15 cellular contexts compared by ENCODE assay signal in genomic region chr2:225765845-225766244, GRCh38.
"Had no signal": no experiment of that assay in that cellular context is flagged by ENCODE, and none has a peak within 500 bp of the region (broad histone marks: within the 10 kb centered on the region; RNA-seq: fewer than 3 reads in every experiment).

No MANE protein-coding gene starts in this region.

- H3K4me1 ChIP-seq: gastrocnemius medialis had no signal

- H3K36me3 ChIP-seq: gastrocnemius medialis had no signal

- DNase-seq: activated CD4-positive, alpha-beta T cell treated with anti-CD3 and anti-CD28 coated beads for 1 hour; activated CD4-positive, alpha-beta T cell treated with anti-CD3 and anti-CD28 coated beads, Interleukin-2, amount 50 U/mL, for 4 hours; activated naive CD4-positive, alpha-beta T cell treated with anti-CD3 and anti-CD28 coated beads, Interleukin-2, amount 10 ng/mL, durations not matched to agents 7 days and 5 days; cortex of kidney; effector CD4-positive, alpha-beta T cell; gastrocnemius medialis; islet precursor cell; naive thymus-derived CD8-positive, alpha-beta T cell; posterior cingulate gyrus; right cardiac atrium; stimulated activated naive CD8-positive, alpha-beta T cell treated with anti-CD3 and anti-CD28 coated beads, Interleukin-15, Interleukin-2, amounts not matched to agents 100 U/mL and 50 U/mL, for 24 hours; SW 1271; T1000 had no signal

- H3K27ac ChIP-seq: gastrocnemius medialis, VCaP had no signal

- H3K27ac Mint-ChIP-seq: activated naive CD4-positive, alpha-beta T cell treated with anti-CD3 and anti-CD28 coated beads, Interleukin-2, amount 10 ng/mL, durations not matched to agents 7 days and 5 days; activated T-helper 2 cell treated with anti-CD3 and anti-CD28 coated beads, Interferon-gamma antibody, Interleukin-2, Interleukin-4, amounts not matched to agents 10 μg/mL and 5 μg/mL and 100 μg/mL, durations not matched to agents 14 hours and 24 hours and 36 hours; naive thymus-derived CD8-positive, alpha-beta T cell had no signal

- H3K4me3 ChIP-seq: gastrocnemius medialis had no signal

- H3K36me3 Mint-ChIP-seq: activated naive CD4-positive, alpha-beta T cell treated with anti-CD3 and anti-CD28 coated beads, Interleukin-2, amount 10 ng/mL, durations not matched to agents 7 days and 5 days; naive thymus-derived CD8-positive, alpha-beta T cell had no signal

- H3K9me3 Mint-ChIP-seq: activated naive CD4-positive, alpha-beta T cell treated with anti-CD3 and anti-CD28 coated beads, Interleukin-2, amount 10 ng/mL, durations not matched to agents 7 days and 5 days; activated T-helper 2 cell treated with anti-CD3 and anti-CD28 coated beads, Interferon-gamma antibody, Interleukin-2, Interleukin-4, amounts not matched to agents 10 μg/mL and 5 μg/mL and 100 μg/mL, durations not matched to agents 14 hours and 24 hours and 36 hours; naive thymus-derived CD8-positive, alpha-beta T cell had no signal

- H3K27me3 ChIP-seq: gastrocnemius medialis had no signal

- H3K4me3 Mint-ChIP-seq: activated naive CD4-positive, alpha-beta T cell treated with anti-CD3 and anti-CD28 coated beads, Interleukin-2, amount 10 ng/mL, durations not matched to agents 7 days and 5 days; naive thymus-derived CD8-positive, alpha-beta T cell had no signal

- H3K27me3 Mint-ChIP-seq: activated naive CD4-positive, alpha-beta T cell treated with anti-CD3 and anti-CD28 coated beads, Interleukin-2, amount 10 ng/mL, durations not matched to agents 7 days and 5 days had no signal

- H3K9me3 ChIP-seq: gastrocnemius medialis had no signal

- H3K4me1 Mint-ChIP-seq: activated naive CD4-positive, alpha-beta T cell treated with anti-CD3 and anti-CD28 coated beads, Interleukin-2, amount 10 ng/mL, durations not matched to agents 7 days and 5 days; naive thymus-derived CD8-positive, alpha-beta T cell had no signal
